Comparison of ENCODE assay signal across 8 cellular contexts in the genomic region with DNA sequence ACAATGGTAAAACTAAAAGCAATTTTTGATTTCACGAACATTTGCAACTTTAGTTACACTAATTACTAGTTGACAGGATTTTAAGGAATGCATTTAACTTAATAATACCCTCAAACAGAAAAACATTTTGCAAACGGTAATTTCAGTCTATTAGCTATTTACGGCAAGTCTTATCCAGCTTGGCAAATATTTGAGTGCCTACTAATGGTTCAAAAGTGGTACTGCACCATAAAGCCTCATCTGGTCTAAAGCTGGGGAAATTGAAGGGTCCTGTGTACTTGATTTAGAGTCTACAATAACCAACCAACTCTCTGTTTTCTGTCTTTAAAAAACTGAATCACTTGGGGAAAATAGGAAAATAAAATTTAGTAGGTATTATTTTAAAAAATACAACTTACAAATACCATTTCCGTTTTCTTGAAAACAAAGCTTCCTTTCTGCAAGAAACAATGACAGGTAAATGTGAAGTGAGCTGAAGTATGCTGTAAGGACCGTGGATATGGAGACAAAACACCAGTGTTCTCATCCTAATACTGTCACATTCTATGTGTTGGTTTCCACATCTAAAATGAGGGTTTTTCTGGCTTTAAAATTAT.
A peak's percentile ranks its signal among the peaks of the same experiment; 100 is the strongest.
DNase-seq lines count a peak whose midpoint lies in the region; ATAC-seq and TF ChIP-seq lines count a peak whose summit lies in the region.

No MANE protein-coding gene starts in this region.

- DNase-seq in AG09309 (ENCODE audit: low read depth) = peak; percentile 20
- DNase-seq in NCI-H526 (lab: John Stamatoyannopoulos, UW) = peak; percentile 26 to 68
- DNase-seq in dermis microvascular lymphatic vessel endothelial cell (ENCODE audit: low read depth in 2 of 2) = peak; percentile 14 to 50
- DNase-seq in HPDE6-E6E7 (ENCODE audit: extremely low spot score) = no peak
- no peak for DNase-seq in C1 segment of cervical spinal cord (lab: John Stamatoyannopoulos, UW)

- no peaks in the 10 kb centered on the region for H3K36me3 ChIP-seq in parathyroid adenoma (ENCODE audit: control insufficient read depth, insufficient read depth, low read length)

- no peak overlapping the region for H3K9ac ChIP-seq in parathyroid adenoma

- TF ChIP-seq POLR2A in GM18505 (IDR thresholded peaks at IDR 0.05; ENCODE audit: borderline replicate concordance, extremely low read depth, insufficient read depth, insufficient read length) = no peak

- H3K79me2 ChIP-seq in parathyroid adenoma = no peaks in the 10 kb centered on the region

- H3K27me3 ChIP-seq in parathyroid adenoma (ENCODE audit: control insufficient read depth, insufficient read depth, low read length) = no peaks in the 10 kb centered on the region

- no peak overlapping the region for H3K27ac ChIP-seq in parathyroid adenoma

- H2AFZ ChIP-seq in parathyroid adenoma = peak overlapping the region; percentile 5

- no peaks in the 10 kb centered on the region for H3K4me1 ChIP-seq in parathyroid adenoma

- no peak overlapping the region for H3K4me2 ChIP-seq in parathyroid adenoma (ENCODE audit: low read length)

- TF ChIP-seq CTCF in AG09309 (IDR thresholded peaks at IDR 0.05; ENCODE audit: control insufficient read depth, insufficient read depth, low read depth, low read length, missing control alignments) = peak; percentile 87
- peak; percentile 53 for TF ChIP-seq CTCF in parathyroid adenoma (IDR thresholded peaks at IDR 0.05)

- H3K9me3 ChIP-seq in parathyroid adenoma (ENCODE audit: control insufficient read depth, low read length) = no peaks in the 10 kb centered on the region

- ATAC-seq in GM18505 (IDR thresholded peaks at IDR 0.05; ENCODE audit: unreplicated experiment) = peak; percentile 85
- peak; percentile 84 for ATAC-seq in HG03060 (IDR thresholded peaks at IDR 0.05; ENCODE audit: low read depth, unreplicated experiment)

- H3K4me3 ChIP-seq in AG09309 (ENCODE audit: control insufficient read depth, low read depth, low read length) (no peak overlapping the region), parathyroid adenoma (ENCODE audit: low read depth, low read length) (no peak overlapping the region)

Comparison
In these comparisons a context has a peak if more than half of its experiments do, and no peak if none do; other contexts are left out.
1. DNase-seq: peak in AG09309 (single experiment), NCI-H526 (2 of 2) and dermis microvascular lymphatic vessel endothelial cell (2 of 2); none in HPDE6-E6E7 (single experiment) and C1 segment of cervical spinal cord (0 of 14).